ENCODE assay signal across 1 cellular context in genomic region chr10:132439025-132439388, GRCh38.
TF ChIP-seq lines count a peak whose summit lies in the region.

No MANE protein-coding gene starts in this region.

TF ChIP-seq in HEK293, 187 proteins besides CTCF, POLR2A, EP300 and RAD21 (continued from another document):
- TF ChIP-seq ZNF513 (tag by site-specific recombination; IDR thresholded peaks at IDR 0.05) = no peak
